Comparison of ENCODE assay signal across 1 cellular context in genomic region chr6:26553264-26553738, GRCh38.
A peak's percentile ranks its signal among the peaks of the same experiment; 100 is the strongest.
TF ChIP-seq lines count a peak whose summit lies in the region.

No MANE protein-coding gene starts in this region.

TF ChIP-seq in HepG2, 621 proteins besides CTCF, POLR2A, EP300 and RAD21 (continued from another document):
- TF ChIP-seq ARID3A (IDR thresholded peaks at IDR 0.05; ENCODE audit: low read depth, low read length) (peak; percentile 8; the same call in 1 of the 2 replicates), SMYD3 (CRISPR knock-in tag; IDR thresholded peaks at IDR 0.05) (peak; percentile 27; the same call in 1 of the 2 replicates), MYC (CRISPR knock-in tag; IDR thresholded peaks at IDR 0.05; ENCODE audit: borderline replicate concordance) (peak; percentile 29; the same call in 1 of the 2 replicates), HOXA5 (CRISPR knock-in tag; IDR thresholded peaks at IDR 0.05) (peak; percentile 78; the same call in 1 of the 2 replicates), ZNF331 (CRISPR knock-in tag; IDR thresholded peaks at IDR 0.05) (peak; percentile 78; the same call in 1 of the 2 replicates), SALL1 (CRISPR knock-in tag; IDR thresholded peaks at IDR 0.05) (0 out of 2 replicates have a peak, but pooled peaks have one; percentile 42), MIER3 (CRISPR knock-in tag; IDR thresholded peaks at IDR 0.05; ENCODE audit: borderline replicate concordance) (peak; percentile 41; the same call in 1 of the 2 replicates), ZNF180 (CRISPR knock-in tag; IDR thresholded peaks at IDR 0.05; ENCODE audit: borderline replicate concordance, low read depth) (peak; percentile 63; the same call in 1 of the 2 replicates), PHF8 (CRISPR knock-in tag; IDR thresholded peaks at IDR 0.05) (0 out of 2 replicates have a peak, but pooled peaks have one; percentile 3), MAFG (CRISPR knock-in tag; IDR thresholded peaks at IDR 0.05) (no peak), CENPBD1 (CRISPR knock-in tag; IDR thresholded peaks at IDR 0.05; ENCODE audit: borderline replicate concordance, low read depth) (peak; percentile 73; the same call in 1 of the 2 replicates), ZNF678 (CRISPR knock-in tag; IDR thresholded peaks at IDR 0.05) (peak; percentile 59; the same call in 1 of the 2 replicates), KDM2A (CRISPR knock-in tag; IDR thresholded peaks at IDR 0.05; ENCODE audit: borderline replicate concordance, low read depth) (0 out of 2 replicates have a peak, but pooled peaks have one; percentile 31), FOSL2 (CRISPR knock-in tag; IDR thresholded peaks at IDR 0.05) (peak; percentile 31; the same call in 1 of the 2 replicates), ERF (CRISPR knock-in tag; IDR thresholded peaks at IDR 0.05) (peak; percentile 75; the same call in 1 of the 2 replicates), NFIC (IDR thresholded peaks at IDR 0.05; ENCODE audit: low read length) (no peak), GATAD2A (CRISPR knock-in tag; IDR thresholded peaks at IDR 0.05) (peak; percentile 69; the same call in 1 of the 2 replicates), ATF6 (CRISPR knock-in tag; conservative IDR thresholded peaks at IDR 0.05) (no peak; the same call in 1 of the 2 replicates), ZBTB2 (CRISPR knock-in tag; IDR thresholded peaks at IDR 0.05; ENCODE audit: low read depth) (peak; percentile 43; the same call in 1 of the 2 replicates), DR1 (CRISPR knock-in tag; IDR thresholded peaks at IDR 0.05) (peak; percentile 84; the same call in 1 of the 2 replicates), ZNF788 (CRISPR knock-in tag; IDR thresholded peaks at IDR 0.05; ENCODE audit: borderline replicate concordance) (peak; percentile 73; the same call in 1 of the 2 replicates), HOXA3 (CRISPR knock-in tag; IDR thresholded peaks at IDR 0.05) (peak; percentile 32; the same call in 1 of the 2 replicates), CREM (IDR thresholded peaks at IDR 0.05) (peak; percentile 52; the same call in 1 of the 2 replicates), CREM (CRISPR knock-in tag; IDR thresholded peaks at IDR 0.05) (no peak), TFDP1 (CRISPR knock-in tag; IDR thresholded peaks at IDR 0.05; ENCODE audit: borderline replicate concordance) (peak; percentile 54; the same call in 1 of the 2 replicates), ZSCAN22 (CRISPR knock-in tag; IDR thresholded peaks at IDR 0.05) (peak; percentile 89), HBP1 (CRISPR knock-in tag; IDR thresholded peaks at IDR 0.05; ENCODE audit: low read depth) (0 out of 2 replicates have a peak, but pooled peaks have one; percentile 25)
TF ChIP-seq in HepG2: peak in this region for 139.
